1 cellular context compared by ENCODE assay signal in the genomic region with DNA sequence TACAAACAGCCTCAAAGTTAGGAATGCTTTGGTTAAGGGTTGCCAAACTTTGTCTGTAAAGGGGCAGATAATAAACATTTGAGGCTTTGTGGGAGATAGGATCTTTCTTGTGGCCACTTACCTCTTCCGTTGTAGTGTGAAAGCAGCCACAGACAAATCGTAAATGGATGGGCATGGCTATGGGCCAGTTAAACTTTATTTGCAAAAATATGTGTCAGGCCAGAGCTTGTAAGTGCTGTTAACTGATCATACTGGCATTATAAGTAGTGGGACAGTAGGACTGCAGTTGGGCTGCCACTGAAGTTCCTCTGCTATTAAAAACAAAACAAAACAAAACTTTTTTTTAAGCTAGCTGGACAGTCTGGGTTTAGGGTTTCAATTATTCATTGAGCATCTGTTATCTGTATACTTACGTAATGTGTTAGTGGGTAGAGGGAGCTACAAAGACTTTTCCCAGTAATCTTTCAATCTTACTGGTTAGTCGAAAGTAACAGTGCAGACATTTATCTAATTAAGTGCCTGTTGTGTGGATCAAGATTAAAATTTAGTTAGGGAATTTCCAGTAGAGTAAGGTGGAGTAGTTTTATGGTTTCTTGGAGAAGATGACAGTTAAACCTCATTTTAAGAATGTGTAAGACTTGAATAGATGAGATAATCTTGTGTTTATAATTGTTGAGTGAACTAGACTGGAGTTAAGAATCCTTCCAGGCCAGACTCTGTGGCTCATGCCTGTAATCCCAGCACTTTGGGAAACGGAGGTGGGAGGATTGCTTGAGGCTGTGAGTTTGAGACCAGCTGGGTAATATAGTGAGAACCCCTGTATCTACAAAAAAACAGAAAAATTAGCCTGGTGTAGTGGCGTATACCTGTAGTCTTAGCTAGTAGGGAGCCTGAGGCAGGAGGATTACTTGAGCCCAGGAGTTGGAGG.
TF ChIP-seq lines count a peak whose summit lies in the region.

No MANE protein-coding gene starts in this region.

TF ChIP-seq in HEK293, 187 proteins besides CTCF, POLR2A, EP300 and RAD21 (continued from another document):
- TF ChIP-seq, protein P1, sequence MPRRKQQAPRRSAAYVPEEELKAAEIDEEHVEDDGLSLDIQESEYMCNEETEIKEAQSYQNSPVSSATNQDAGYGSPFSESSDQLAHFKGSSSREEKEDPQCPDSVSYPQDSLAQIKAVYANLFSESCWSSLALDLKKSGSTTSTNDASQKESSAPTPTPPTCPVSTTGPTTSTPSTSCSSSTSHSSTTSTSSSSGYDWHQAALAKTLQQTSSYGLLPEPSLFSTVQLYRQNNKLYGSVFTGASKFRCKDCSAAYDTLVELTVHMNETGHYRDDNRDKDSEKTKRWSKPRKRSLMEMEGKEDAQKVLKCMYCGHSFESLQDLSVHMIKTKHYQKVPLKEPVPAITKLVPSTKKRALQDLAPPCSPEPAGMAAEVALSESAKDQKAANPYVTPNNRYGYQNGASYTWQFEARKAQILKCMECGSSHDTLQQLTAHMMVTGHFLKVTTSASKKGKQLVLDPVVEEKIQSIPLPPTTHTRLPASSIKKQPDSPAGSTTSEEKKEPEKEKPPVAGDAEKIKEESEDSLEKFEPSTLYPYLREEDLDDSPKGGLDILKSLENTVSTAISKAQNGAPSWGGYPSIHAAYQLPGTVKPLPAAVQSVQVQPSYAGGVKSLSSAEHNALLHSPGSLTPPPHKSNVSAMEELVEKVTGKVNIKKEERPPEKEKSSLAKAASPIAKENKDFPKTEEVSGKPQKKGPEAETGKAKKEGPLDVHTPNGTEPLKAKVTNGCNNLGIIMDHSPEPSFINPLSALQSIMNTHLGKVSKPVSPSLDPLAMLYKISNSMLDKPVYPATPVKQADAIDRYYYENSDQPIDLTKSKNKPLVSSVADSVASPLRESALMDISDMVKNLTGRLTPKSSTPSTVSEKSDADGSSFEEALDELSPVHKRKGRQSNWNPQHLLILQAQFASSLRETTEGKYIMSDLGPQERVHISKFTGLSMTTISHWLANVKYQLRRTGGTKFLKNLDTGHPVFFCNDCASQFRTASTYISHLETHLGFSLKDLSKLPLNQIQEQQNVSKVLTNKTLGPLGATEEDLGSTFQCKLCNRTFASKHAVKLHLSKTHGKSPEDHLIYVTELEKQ (tag by site-specific recombination; IDR thresholded peaks at IDR 0.05; ENCODE audit: borderline replicate concordance) = no peak
- TF ChIP-seq, protein P2, sequence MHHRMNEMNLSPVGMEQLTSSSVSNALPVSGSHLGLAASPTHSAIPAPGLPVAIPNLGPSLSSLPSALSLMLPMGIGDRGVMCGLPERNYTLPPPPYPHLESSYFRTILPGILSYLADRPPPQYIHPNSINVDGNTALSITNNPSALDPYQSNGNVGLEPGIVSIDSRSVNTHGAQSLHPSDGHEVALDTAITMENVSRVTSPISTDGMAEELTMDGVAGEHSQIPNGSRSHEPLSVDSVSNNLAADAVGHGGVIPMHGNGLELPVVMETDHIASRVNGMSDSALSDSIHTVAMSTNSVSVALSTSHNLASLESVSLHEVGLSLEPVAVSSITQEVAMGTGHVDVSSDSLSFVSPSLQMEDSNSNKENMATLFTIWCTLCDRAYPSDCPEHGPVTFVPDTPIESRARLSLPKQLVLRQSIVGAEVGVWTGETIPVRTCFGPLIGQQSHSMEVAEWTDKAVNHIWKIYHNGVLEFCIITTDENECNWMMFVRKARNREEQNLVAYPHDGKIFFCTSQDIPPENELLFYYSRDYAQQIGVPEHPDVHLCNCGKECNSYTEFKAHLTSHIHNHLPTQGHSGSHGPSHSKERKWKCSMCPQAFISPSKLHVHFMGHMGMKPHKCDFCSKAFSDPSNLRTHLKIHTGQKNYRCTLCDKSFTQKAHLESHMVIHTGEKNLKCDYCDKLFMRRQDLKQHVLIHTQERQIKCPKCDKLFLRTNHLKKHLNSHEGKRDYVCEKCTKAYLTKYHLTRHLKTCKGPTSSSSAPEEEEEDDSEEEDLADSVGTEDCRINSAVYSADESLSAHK (tag by site-specific recombination; IDR thresholded peaks at IDR 0.05) = peak; percentile 24; the same call in 1 of the 2 replicates
